In the genomic region with DNA sequence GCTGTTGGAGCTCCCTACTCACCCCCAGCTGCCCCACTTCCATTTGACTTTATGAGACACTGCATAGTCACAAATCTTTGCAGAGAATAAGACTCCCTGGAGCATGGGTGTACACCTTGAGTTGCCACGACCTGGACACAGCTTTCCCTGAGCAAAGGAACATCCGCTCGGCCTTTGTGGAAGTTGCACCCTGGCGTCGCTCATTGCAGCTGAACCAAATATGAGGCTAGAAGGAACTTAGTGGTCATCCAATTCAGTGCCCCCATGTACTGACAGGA, we compare ENCODE assay signal across 20 cellular contexts. TPM values are rescaled to one million over a fixed set of nuclear protein-coding genes. Genes with fewer than 3 reads are reported as not detected.
DNase-seq lines count a peak whose midpoint lies in the region; ATAC-seq and TF ChIP-seq lines count a peak whose summit lies in the region.
"Had no signal": no experiment of that assay in that cellular context is flagged by ENCODE, and none has a peak within 500 bp of the region (broad histone marks: within the 10 kb centered on the region; RNA-seq: fewer than 3 reads in every experiment).

No MANE protein-coding gene starts in this region.

- no peaks in the 10 kb centered on the region for H3F3A ChIP-seq in Loucy (ENCODE audit: low read depth)

- no peaks in the 10 kb centered on the region for H3K9me3 ChIP-seq in BLaER1
- no peaks in the 10 kb centered on the region for H3K9me3 ChIP-seq in Loucy (ENCODE audit: insufficient read depth, low read depth, low read length)
- no peaks in the 10 kb centered on the region for H3K9me3 ChIP-seq in osteoblast (ENCODE audit: low read depth, low read length)
- H3K9me3 ChIP-seq: HAP-1, MG63, SJSA1 had no signal

- H3K79me2 ChIP-seq in Loucy (ENCODE audit: insufficient read depth, low read length) (no peaks in the 10 kb centered on the region), osteoblast (ENCODE audit: insufficient read depth, low read length) (no peaks in the 10 kb centered on the region)

- H3K27ac ChIP-seq in BLaER1 (peak overlapping the region; percentile 82), osteoblast (ENCODE audit: low read depth, low read length) (no peak overlapping the region)
- H3K27ac ChIP-seq: SJSA1 had no signal

- no peaks in the 10 kb centered on the region for H3K4me1 Mint-ChIP-seq in central memory CD8-positive, alpha-beta T cell

- no peak overlapping the region for H3K4me3 Mint-ChIP-seq in central memory CD8-positive, alpha-beta T cell

- H3K27me3 ChIP-seq in BLaER1: no peaks in the 10 kb centered on the region
- no peaks in the 10 kb centered on the region for H3K27me3 ChIP-seq in Loucy (ENCODE audit: insufficient read depth, low read length, poor library complexity, severe bottlenecking)
- peaks cover 4% of the 10 kb centered on the region for H3K27me3 ChIP-seq in osteoblast (ENCODE audit: insufficient read depth, low read length)
- H3K27me3 ChIP-seq: MG63 had no signal

- H4K20me1 ChIP-seq in BLaER1: no peaks in the 10 kb centered on the region
- no peaks in the 10 kb centered on the region for H4K20me1 ChIP-seq in Loucy (ENCODE audit: insufficient read depth, low read length, poor library complexity, severe bottlenecking)
- H4K20me1 ChIP-seq in osteoblast (ENCODE audit: insufficient read depth, low read length): no peaks in the 10 kb centered on the region

- H3K9ac ChIP-seq in BLaER1 (peak overlapping the region; percentile 18), Loucy (ENCODE audit: low read depth, low read length, poor library complexity, severe bottlenecking) (no peak overlapping the region)

- no peak for TF ChIP-seq CTCF in Loucy (conservative IDR thresholded peaks at IDR 0.05; ENCODE audit: low read length)
- no peak for TF ChIP-seq CTCF in osteoblast (IDR thresholded peaks at IDR 0.05; ENCODE audit: extremely low read depth, low read depth, low read length)

- no peaks in the 10 kb centered on the region for H3K9me2 ChIP-seq in Loucy (replicated peaks; ENCODE audit: low read depth, low read length)

- no peaks in the 10 kb centered on the region for H3K9me3 Mint-ChIP-seq in central memory CD8-positive, alpha-beta T cell

- ATAC-seq in central memory CD8-positive, alpha-beta T cell (replicated peaks; ENCODE audit: extremely low read depth, poor library complexity, severe bottlenecking): no peak
- ATAC-seq: Right ventricle myocardium inferior had no signal

- H3K36me3 ChIP-seq in BLaER1 (no peaks in the 10 kb centered on the region), Loucy (ENCODE audit: insufficient read depth, low read length) (no peaks in the 10 kb centered on the region), osteoblast (ENCODE audit: insufficient read depth, low read length) (no peaks in the 10 kb centered on the region)
- H3K36me3 ChIP-seq: HAP-1, MG63, SJSA1 had no signal

- H2AFZ ChIP-seq in Loucy (ENCODE audit: low read length) (peak overlapping the region; percentile 42; the same call in 1 of the 2 replicates), osteoblast (ENCODE audit: low read length) (no peak overlapping the region)

- H3K4me2 ChIP-seq in BLaER1 (peak overlapping the region; percentile 85), Loucy (ENCODE audit: low read depth, low read length, poor library complexity, severe bottlenecking) (peak overlapping the region; percentile 54), osteoblast (ENCODE audit: insufficient read depth, low read length) (no peak overlapping the region)

- H3K27me3 Mint-ChIP-seq in central memory CD8-positive, alpha-beta T cell: peaks cover 11% of the 10 kb centered on the region

- peaks cover 73% of the 10 kb centered on the region for H3K4me1 ChIP-seq in BLaER1
- peaks cover 60% of the 10 kb centered on the region for H3K4me1 ChIP-seq in Loucy (ENCODE audit: insufficient read depth, low read length, poor library complexity, severe bottlenecking)
- H3K4me1 ChIP-seq in osteoblast (ENCODE audit: insufficient read depth, low read length): no peaks in the 10 kb centered on the region
- H3K4me1 ChIP-seq: HAP-1, SJSA1 had no signal

- DNase-seq in central memory CD8-positive, alpha-beta T cell (ENCODE audit: low spot score in 2 of 2): no peak
- peak; percentile 8 for DNase-seq in osteoblast (ENCODE audit: insufficient read length, low spot score, missing footprints)
- no peak for DNase-seq in NCI-H187 (lab: John Stamatoyannopoulos, UW)
- no peak for DNase-seq in stimulated activated CD4-positive, alpha-beta T cell treated with anti-CD3 and anti-CD28 coated beads, Interleukin-2, amount 100 ng/mL, for 24 hours
- no peak for DNase-seq in T-helper 2 cell
- no peak for DNase-seq in NCI-H82 (lab: John Stamatoyannopoulos, UW)
- DNase-seq: 8988T, MG63, NCI-H1092, NCI-H1436 treated with DMSO at 0.1 percent for 48 hours, NCI-H2029, NCI-H226, NCI-H510A treated with DMSO at 0.1 percent for 48 hours, NCI-H748 treated with DMSO at 0.1 percent for 48 hours, OCI-M1 had no signal

- H3K27ac Mint-ChIP-seq in central memory CD8-positive, alpha-beta T cell (ENCODE audit: low read depth): peak overlapping the region; percentile 4

- H3K36me3 Mint-ChIP-seq in central memory CD8-positive, alpha-beta T cell (ENCODE audit: insufficient read depth): no peaks in the 10 kb centered on the region

- peak overlapping the region; percentile 31; the same call in 1 of the 2 replicates for H3K4me3 ChIP-seq in BLaER1
- H3K4me3 ChIP-seq in Loucy (ENCODE audit: low read length, poor library complexity, severe bottlenecking): peak overlapping the region; percentile 9
- no peak overlapping the region for H3K4me3 ChIP-seq in osteoblast (ENCODE audit: insufficient read depth, low read length)
- H3K4me3 ChIP-seq: HAP-1, MG63, SJSA1 had no signal

RNA-seq across cellular contexts. Expression of a gene that starts 2.7 kb away (rescaled TPM):
- under 0.01 TPM in 2 replicates for total RNA-seq in osteoblast
- total RNA-seq: SJSA1 had no signal

RNA-seq across cellular contexts. Expression of a gene that starts 19.4 kb away (rescaled TPM):
- 16.3 and 17.4 TPM in 2 replicates for total RNA-seq in osteoblast
